Comparison of ENCODE assay signal across 12 cellular contexts in the genomic region with DNA sequence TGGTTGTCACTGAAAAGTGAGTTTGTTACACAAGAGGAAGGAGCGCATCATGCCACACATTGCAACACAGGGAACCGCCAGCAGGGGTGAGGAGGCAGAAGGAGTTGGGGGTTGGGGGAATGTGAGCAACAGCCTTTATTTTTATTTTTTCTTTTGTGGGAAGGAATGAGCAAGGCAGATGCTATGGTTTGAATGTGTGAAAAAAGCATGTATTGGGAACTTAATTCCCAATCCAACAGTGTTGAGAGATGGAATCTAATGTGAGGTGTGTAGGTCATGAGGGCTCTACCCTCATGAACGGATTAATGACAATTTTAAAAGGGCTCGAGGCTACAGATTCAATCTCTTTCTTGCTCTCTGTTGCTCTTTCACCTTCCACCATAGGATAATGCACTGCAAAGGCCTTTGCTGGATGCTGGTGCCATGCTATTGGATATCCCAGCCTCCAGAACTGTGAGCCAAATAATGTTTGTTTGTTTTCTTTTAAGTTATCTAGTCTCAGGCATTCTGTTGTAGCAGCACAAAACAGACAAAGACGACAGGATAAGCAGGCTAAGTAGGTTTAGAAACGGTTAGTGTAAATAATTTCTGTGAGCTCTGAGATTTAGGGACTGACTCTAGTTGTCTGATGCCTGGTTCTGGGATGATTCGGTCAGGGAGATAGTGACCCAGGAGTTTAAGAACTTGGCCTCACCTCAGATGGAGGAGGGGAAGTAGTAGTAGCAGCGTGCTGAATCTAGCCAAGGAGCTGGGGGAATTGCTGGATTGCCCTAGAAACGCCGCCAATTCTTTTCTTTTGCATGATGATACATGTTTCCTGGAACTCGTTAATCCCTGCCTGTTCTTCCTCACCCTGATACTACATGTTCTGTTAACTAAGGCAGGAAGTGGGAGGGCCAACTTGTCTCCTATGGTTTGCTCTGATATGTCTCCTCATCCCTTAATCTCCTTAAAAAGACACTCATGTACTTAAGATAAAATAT.
DNase-seq lines count a peak whose midpoint lies in the region; ATAC-seq, FAIRE-seq and TF ChIP-seq lines count a peak whose summit lies in the region.
"Had no signal": no experiment of that assay in that cellular context is flagged by ENCODE, and none has a peak within 500 bp of the region (broad histone marks: within the 10 kb centered on the region; RNA-seq: fewer than 3 reads in every experiment).

No MANE protein-coding gene starts in this region.

- H3K27me3 ChIP-seq in breast epithelium: no peaks in the 10 kb centered on the region
- H3K27me3 ChIP-seq: BLaER1 treated with 17β-estradiol and CSF1 and Interleukin-3, amounts not matched to agents 10 nM and 100 nM; left lung had no signal

- FAIRE-seq in urothelium cell line (lab: Jason Lieb, UNC): no peak

- no peak overlapping the region for H3K27ac ChIP-seq in breast epithelium
- H3K27ac ChIP-seq: BLaER1 treated with 17β-estradiol and CSF1 and Interleukin-3, amounts not matched to agents 10 nM and 100 nM; left lung had no signal

- H3K36me3 ChIP-seq in breast epithelium: no peaks in the 10 kb centered on the region
- H3K36me3 ChIP-seq: BLaER1 treated with 17β-estradiol and CSF1 and Interleukin-3, amounts not matched to agents 10 nM and 100 nM; left lung had no signal

- no peak for TF ChIP-seq POLR2A in breast epithelium (IDR thresholded peaks at IDR 0.05)

- H3K4me1 ChIP-seq in breast epithelium: no peaks in the 10 kb centered on the region
- H3K4me1 ChIP-seq: left lung had no signal

- no peaks in the 10 kb centered on the region for H3K36me3 Mint-ChIP-seq in MCF 10A (ENCODE audit: insufficient read depth, unreplicated experiment)

- CTCF ChIA-PET in MCF 10A (lab: Yijun Ruan, JAX): interaction anchor here (0.6 to 4.9 kb wide), 6 partner anchors 32 to 365 kb away, joined by 3 to 22 read pairs (median 3); no protein-coding TSS in a partner anchor

- H3K27me3 Mint-ChIP-seq in MCF 10A (ENCODE audit: insufficient read depth, unreplicated experiment): no peaks in the 10 kb centered on the region

- TF ChIP-seq CTCF in MCF 10A (IDR thresholded peaks at IDR 0.05; ENCODE audit: unreplicated experiment) (peak; percentile 19), breast epithelium (IDR thresholded peaks at IDR 0.05) (peak in 1 of 3 donors; percentile 17), fibroblast of the aortic adventitia (IDR thresholded peaks at IDR 0.05; ENCODE audit: insufficient read depth, low read length) (peak; percentile 35)

- no peaks in the 10 kb centered on the region for H3K9me3 Mint-ChIP-seq in MCF 10A (ENCODE audit: unreplicated experiment)

- H3K4me1 Mint-ChIP-seq in MCF 10A (ENCODE audit: insufficient read depth, unreplicated experiment): peaks cover 21% of the 10 kb centered on the region

- no peaks in the 10 kb centered on the region for H3K9me3 ChIP-seq in breast epithelium
- H3K9me3 ChIP-seq: BLaER1 treated with 17β-estradiol and CSF1 and Interleukin-3, amounts not matched to agents 10 nM and 100 nM; left lung had no signal

- DNase-seq in MCF 10A (ENCODE audit: unreplicated experiment) (peak; percentile 81), breast epithelium (ENCODE audit: low spot score in 2 of 2) (no peak), OCI-M1 (lab: John Stamatoyannopoulos, UW) (peak; percentile 95), fibroblast of the aortic adventitia (ENCODE audit: low read depth) (peak; percentile 68), urothelium cell line (ENCODE audit: low spot score) (peak; percentile 8), NCI-H2171 (lab: John Stamatoyannopoulos, UW) (no peak)
- DNase-seq in stimulated activated CD8-positive, alpha-beta memory T cell treated with anti-CD3 and anti-CD28 coated beads, Interleukin-4, amount 100 ng/mL, for 48 hours: no peak
- DNase-seq: activated gamma-delta T cell, NCI-H748 treated with DMSO at 0.1 percent for 48 hours had no signal

- intact Hi-C loops in MCF 10A (cut with micrococcal nuclease): no loop called here
- intact Hi-C loops in breast epithelium (cut with DNase I; ENCODE audit: low total_unique reads): no loop called here

- peak overlapping the region; percentile 50 for H3K27ac Mint-ChIP-seq in MCF 10A (ENCODE audit: low read depth, unreplicated experiment)

- POLR2A ChIA-PET in MCF 10A (lab: Yijun Ruan, JAX): interaction anchor here (0.6 to 1.5 kb wide), 5 partner anchors 10 to 1888 kb away, joined by 3 to 4 read pairs (median 3); no protein-coding TSS in a partner anchor

- H3K4me3 ChIP-seq in breast epithelium: no peak overlapping the region
- no peak overlapping the region for H3K4me3 ChIP-seq in fibroblast of the aortic adventitia (ENCODE audit: low read depth, low read length)
- H3K4me3 ChIP-seq: BLaER1 treated with 17β-estradiol and CSF1 and Interleukin-3, amounts not matched to agents 10 nM and 100 nM; left lung had no signal

- no TSS peak for BruUV-seq in MCF 10A (replicated peaks; lab: Mats Ljungman, UMichigan)

- no peak for ATAC-seq in GM21360 (IDR thresholded peaks at IDR 0.05; ENCODE audit: unreplicated experiment)
- ATAC-seq: left lung had no signal

- no peak overlapping the region for H3K4me3 Mint-ChIP-seq in MCF 10A (ENCODE audit: unreplicated experiment)

Comparison
In these comparisons a context has a peak if more than half of its experiments do, and no peak if none do; other contexts are left out.
1. DNase-seq: peak in MCF 10A (single experiment), OCI-M1 (single experiment), fibroblast of the aortic adventitia (single experiment) and urothelium cell line (single experiment); none in breast epithelium (0 of 2), NCI-H2171 (single experiment) and stimulated activated CD8-positive, alpha-beta memory T cell treated with anti-CD3 and anti-CD28 coated beads, Interleukin-4, amount 100 ng/mL, for 48 hours (single experiment).